Comparison of ENCODE assay signal across 11 cellular contexts in genomic region chr9:111068816-111069215, GRCh38. TPM values are rescaled to one million over a fixed set of nuclear protein-coding genes. Genes with fewer than 3 reads are reported as not detected.
DNase-seq lines count a peak whose midpoint lies in the region; ATAC-seq and TF ChIP-seq lines count a peak whose summit lies in the region.
"Had no signal": no experiment of that assay in that cellular context is flagged by ENCODE, and none has a peak within 500 bp of the region (broad histone marks: within the 10 kb centered on the region; RNA-seq: fewer than 3 reads in every experiment).

No MANE protein-coding gene starts in this region.

- H2AFZ ChIP-seq in GM23248: peak overlapping the region; percentile 83

- no peaks in the 10 kb centered on the region for H3K36me3 ChIP-seq in GM23248 (ENCODE audit: low read depth)
- no peaks in the 10 kb centered on the region for H3K36me3 ChIP-seq in left lung

- no peaks in the 10 kb centered on the region for H3K9me3 Mint-ChIP-seq in brain

- no peaks in the 10 kb centered on the region for H4K20me1 ChIP-seq in GM23248 (ENCODE audit: insufficient read depth)

- peak overlapping the region; percentile 83 for H3K27ac ChIP-seq in GM23248
- peak overlapping the region in 1 of 2 donors; percentile 48 for H3K27ac ChIP-seq in left lung

- H3K9me3 ChIP-seq in GM23248 (ENCODE audit: low read depth): no peaks in the 10 kb centered on the region
- H3K9me3 ChIP-seq in left lung: no peaks in the 10 kb centered on the region

- no peak for TF ChIP-seq CTCF in brain (conservative IDR thresholded peaks at IDR 0.05)
- TF ChIP-seq CTCF in left lung (IDR thresholded peaks at IDR 0.05): no peak

- H3K4me3 ChIP-seq in GM23248 (peak overlapping the region; percentile 68), left lung (no peak overlapping the region)

- in situ Hi-C loops in GM23248 (cut with MboI): no loop called here

- peaks cover 6% of the 10 kb centered on the region for H3K27me3 Mint-ChIP-seq in brain

- H3F3A ChIP-seq in GM23248 (ENCODE audit: insufficient read depth): peaks cover 24% of the 10 kb centered on the region

- peak overlapping the region in 1 of 5 experiments; percentile 8 for H3K4me3 Mint-ChIP-seq in brain

- H3K9ac ChIP-seq in GM23248: peak overlapping the region; percentile 76

- no peaks in the 10 kb centered on the region for H3K9me2 ChIP-seq in GM23248 (ENCODE audit: insufficient read depth)

- WGBS in GM23248 (ENCODE audit: low coverage in 1 of 2, low lambda C conversion rate in 2 of 2, missing lambda C conversion rate in 2 of 2), 2 experiments: 29 to 31% methylated on average over 5 of the region's 5 CpGs

- intact Hi-C loops in left lung (cut with DNase I): no loop called here

- H3K79me2 ChIP-seq in GM23248 (ENCODE audit: insufficient read depth): no peaks in the 10 kb centered on the region

- peaks cover 27% of the 10 kb centered on the region for H3K4me1 Mint-ChIP-seq in brain

- DNase-seq in GM23248 (peak; percentile 76), left lung (no peak), stromal cell of bone marrow (ENCODE audit: low read depth) (peak; percentile 84), DMS79 treated with DMSO at 0.1 percent for 48 hours (lab: John Stamatoyannopoulos, UW) (no peak), NCI-H1417 (lab: John Stamatoyannopoulos, UW) (no peak), iPS-NIHi7 (ENCODE audit: extremely low spot score) (no peak)
- DNase-seq: C1 segment of cervical spinal cord, dermis blood vessel endothelial cell had no signal

- peak overlapping the region in 3 of 5 experiments; percentile 0 to 65 (median 10) for H3K27ac Mint-ChIP-seq in brain

- peak; percentile 74 for ATAC-seq in left lung
- ATAC-seq in HG03439 (IDR thresholded peaks at IDR 0.05; ENCODE audit: unreplicated experiment): no peak
- ATAC-seq: HCT116 had no signal

- H3K36me3 Mint-ChIP-seq in brain: no peaks in the 10 kb centered on the region

- H3K4me1 ChIP-seq in GM23248 (ENCODE audit: insufficient read depth) (peaks cover 28% of the 10 kb centered on the region), left lung (peaks cover 0 to 18% of the 10 kb centered on the region in 2 donors)

- H3K27me3 ChIP-seq in GM23248 (replicated peaks; ENCODE audit: insufficient read depth) (no peaks in the 10 kb centered on the region), left lung (no peaks in the 10 kb centered on the region)

- peak overlapping the region; percentile 95 for H3K4me2 ChIP-seq in GM23248 (ENCODE audit: unreplicated experiment)

RNA-seq across cellular contexts. Expression of gene LPAR1, which starts 30.5 kb away (rescaled TPM):
- total RNA-seq in GM23248 (2014; rRNA removed; shearing (Covaris generic)): 90.3 and 90.8 TPM in 2 replicates
- 40.1 and 45.7 TPM in 2 replicates for polyA plus RNA-seq in GM23248 (2016; fragmentation: Nextera tagmentation; extraction: Ambion mirVana)
- polyA plus RNA-seq in brain (ENCODE audit: insufficient read depth, low read depth, low replicate concordance): 53.3 TPM
- total RNA-seq in left lung: 10 to 100 TPM; 23.3 to 40.5 TPM

Comparison
In these comparisons a context has a peak if more than half of its experiments do, and no peak if none do; other contexts are left out.
1. DNase-seq: peak in GM23248 (single experiment) and stromal cell of bone marrow (single experiment); none in left lung (0 of 2), DMS79 treated with DMSO at 0.1 percent for 48 hours (single experiment), NCI-H1417 (0 of 3) and iPS-NIHi7 (single experiment).